8 cellular contexts compared by ENCODE assay signal in genomic region chr17:80259642-80260535, GRCh38. TPM values are rescaled to one million over a fixed set of nuclear protein-coding genes. Genes with fewer than 3 reads are reported as not detected.
A peak's percentile ranks its signal among the peaks of the same experiment; 100 is the strongest.
DNase-seq lines count a peak whose midpoint lies in the region; ATAC-seq and TF ChIP-seq lines count a peak whose summit lies in the region.

No MANE protein-coding gene starts in this region.

- H4K20me1 ChIP-seq in PC-9 (ENCODE audit: insufficient read depth), result no peaks in the 10 kb centered on the region

- no peaks in the 10 kb centered on the region for H3K36me3 ChIP-seq in PC-9 (ENCODE audit: low read depth)

- DNase-seq in GM10248 (ENCODE audit: extremely low spot score) (peak; percentile 90), PC-9 (peak; percentile 39 to 86), fibroblast of the aortic adventitia (ENCODE audit: low read depth) (peak; percentile 65), nephron progenitor cell (peak; percentile 85)
- DNase-seq in activated T-helper 9 cell treated with anti-CD3 and anti-CD28 coated beads, Interleukin-2, amount 50 U/mL, for 16 hours (ENCODE audit: low read depth), result peak; percentile 80

- peaks cover 25% of the 10 kb centered on the region for H3K4me1 ChIP-seq in PC-9 (replicated peaks; ENCODE audit: insufficient read depth)

- peaks cover 14% of the 10 kb centered on the region for H3K27me3 Mint-ChIP-seq in nephron progenitor cell (ENCODE audit: low read depth, poor library complexity)

- H3K79me2 ChIP-seq in PC-9 (ENCODE audit: low read depth), result peaks cover 10% of the 10 kb centered on the region; the same call in 1 of the 2 replicates

- intact Hi-C loops in PC-9 (cut with micrococcal nuclease; ENCODE audit: unreplicated experiment), result no loop called here

- H3F3A ChIP-seq in PC-9 (ENCODE audit: insufficient read depth, low read depth), result peaks cover 12% of the 10 kb centered on the region

- H3K9me3 Mint-ChIP-seq in nephron progenitor cell, result no peaks in the 10 kb centered on the region

- BruUV-seq in PC-9 (replicated peaks; lab: Mats Ljungman, UMichigan), result TSS peak; percentile 89

- H3K27ac ChIP-seq in PC-9 (peak overlapping the region; percentile 76), temporal lobe (ENCODE audit: low read depth, low read length) (peak overlapping the region; percentile 71)

- H3K9me3 ChIP-seq in PC-9 (ENCODE audit: insufficient read depth, low read depth), result no peaks in the 10 kb centered on the region

- H3K27ac Mint-ChIP-seq in nephron progenitor cell, result no peak overlapping the region

- no peaks in the 10 kb centered on the region for H3K9me2 ChIP-seq in PC-9 (ENCODE audit: insufficient read depth)

- ATAC-seq in HG02973 (IDR thresholded peaks at IDR 0.05; ENCODE audit: unreplicated experiment) (peak; percentile 32), HG02981 (IDR thresholded peaks at IDR 0.05; ENCODE audit: unreplicated experiment) (no peak)

- POLR2A ChIA-PET in GM10248 (lab: Yijun Ruan, JAX), result no interaction called here
- POLR2A ChIA-PET in PC-9 (lab: Charles Lee; ENCODE audit: unreplicated experiment), result interaction anchor here (0.6 kb wide), 2 partner anchors 28 to 167 kb away, joined by 3 to 50 read pairs; no protein-coding TSS in a partner anchor

- no peaks in the 10 kb centered on the region for H3K27me3 ChIP-seq in PC-9 (ENCODE audit: insufficient read depth, low read depth)

- CTCF ChIA-PET in GM10248 (lab: Yijun Ruan, JAX) (interaction anchor here (2.1 kb wide), 1 partner anchor 158 kb away, joined by 6 read pairs; the partner anchor contains the start of gene GAA), PC-9 (lab: Charles Lee) (no interaction called here)

- peak overlapping the region; percentile 78 for H3K4me2 ChIP-seq in PC-9

- H3K4me3 Mint-ChIP-seq in nephron progenitor cell, result peak overlapping the region; percentile 84

- peaks cover 48% of the 10 kb centered on the region for H3K4me1 Mint-ChIP-seq in nephron progenitor cell

- H2AFZ ChIP-seq in PC-9, result peak overlapping the region; percentile 66; the same call in 1 of the 2 replicates

- TF ChIP-seq CTCF in GM10248 (IDR thresholded peaks at IDR 0.05; ENCODE audit: control extremely low read depth, extremely low read depth, low read depth, missing control alignments) (no peak), PC-9 (conservative IDR thresholded peaks at IDR 0.05) (no peak), fibroblast of the aortic adventitia (IDR thresholded peaks at IDR 0.05; ENCODE audit: insufficient read depth, low read length) (no peak), nephron progenitor cell (IDR thresholded peaks at IDR 0.05) (no peak)

- H3K4me3 ChIP-seq in PC-9 (peak overlapping the region; percentile 66), fibroblast of the aortic adventitia (ENCODE audit: low read depth, low read length) (peak overlapping the region; percentile 66)

- H3K36me3 Mint-ChIP-seq in nephron progenitor cell (ENCODE audit: low read depth), result no peaks in the 10 kb centered on the region

RNA-seq across cellular contexts. Expression of gene RNF213, which starts 0.8 kb away (rescaled TPM):
- total RNA-seq in PC-9 (2021) (179 and 207 TPM in 2 replicates), fibroblast of the aortic adventitia (ENCODE audit: low replicate concordance) (88.7 and 143 TPM in 2 replicates), temporal lobe (16.0 TPM)

RNA-seq across cellular contexts. Expression of gene SLC26A11, which starts 39.7 kb away (rescaled TPM):
- total RNA-seq in PC-9 (2021) (12.4 and 14.1 TPM in 2 replicates), fibroblast of the aortic adventitia (ENCODE audit: low replicate concordance) (8.5 and 12.2 TPM in 2 replicates), temporal lobe (10.6 TPM)

RNA-seq across cellular contexts. Expression of gene SGSH, which starts 39.8 kb away (rescaled TPM):
- total RNA-seq in PC-9 (2021) (28.4 and 45.4 TPM in 2 replicates), fibroblast of the aortic adventitia (ENCODE audit: low replicate concordance) (17.6 and 80.9 TPM in 2 replicates), temporal lobe (5.7 TPM)
